20 cellular contexts compared by ENCODE assay signal in the genomic region with DNA sequence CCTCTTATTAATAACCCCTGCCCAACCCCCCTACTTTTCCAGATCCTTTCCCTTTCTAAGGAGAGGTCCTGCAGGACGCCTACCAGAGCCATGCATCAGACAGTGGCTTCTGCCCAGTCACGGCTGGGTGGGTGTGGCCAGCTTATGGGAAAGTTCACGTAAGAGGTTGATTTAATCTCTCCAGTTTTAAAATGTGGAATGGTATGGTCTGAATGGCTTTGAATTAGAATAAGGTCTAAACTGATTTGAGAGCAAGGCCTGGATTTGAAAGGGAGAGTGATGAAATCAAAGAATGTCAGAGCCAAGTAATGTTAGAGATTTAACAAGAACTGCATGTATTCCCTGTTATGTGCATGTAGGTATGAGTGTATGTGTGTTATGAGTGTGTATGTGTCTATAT.
A peak's percentile ranks its signal among the peaks of the same experiment; 100 is the strongest.
DNase-seq lines count a peak whose midpoint lies in the region; ATAC-seq, FAIRE-seq and TF ChIP-seq lines count a peak whose summit lies in the region.
"Had no signal": no experiment of that assay in that cellular context is flagged by ENCODE, and none has a peak within 500 bp of the region (broad histone marks: within the 10 kb centered on the region; RNA-seq: fewer than 3 reads in every experiment).

No MANE protein-coding gene starts in this region.

- H3K9ac ChIP-seq in HepG2 (ENCODE audit: insufficient read depth, low read depth, low read length) (no peak overlapping the region), smooth muscle cell (ENCODE audit: low read depth) (no peak overlapping the region)

- TF ChIP-seq CTCF in astrocyte of the spinal cord (IDR thresholded peaks at IDR 0.05; ENCODE audit: low read depth, low read length) (no peak), HepG2 (CRISPR knock-in tag; IDR thresholded peaks at IDR 0.05) (no peak), smooth muscle cell (IDR thresholded peaks at IDR 0.05; ENCODE audit: borderline replicate concordance, insufficient read depth, poor library complexity, severe bottlenecking) (no peak)

- no peak for TF ChIP-seq RAD21 in HepG2 (CRISPR knock-in tag; IDR thresholded peaks at IDR 0.05)

- no peak for TF ChIP-seq POLR2A in HepG2 (IDR thresholded peaks at IDR 0.05; ENCODE audit: insufficient read depth in 1 of 2, low read depth in 2 of 2, low read length in 2 of 2)

- POLR2A ChIA-PET in HepG2 (lab: Yijun Ruan, JAX): no interaction called here

- no peaks in the 10 kb centered on the region for H3K27me3 ChIP-seq in HepG2 (ENCODE audit: control insufficient read depth in 1 of 2, insufficient read depth in 2 of 2, low read length in 2 of 2)
- no peaks in the 10 kb centered on the region for H3K27me3 ChIP-seq in smooth muscle cell (ENCODE audit: low read depth)
- H3K27me3 ChIP-seq: gastrocnemius medialis had no signal

- H3K27ac ChIP-seq in HepG2 (ENCODE audit: extremely low read length, insufficient read depth, low read length) (peak overlapping the region; percentile 8), smooth muscle cell (ENCODE audit: low read depth) (peak overlapping the region; percentile 46)

- TF ChIP-seq EP300 in HepG2 (IDR thresholded peaks at IDR 0.05; ENCODE audit: low read depth in 2 of 2, low read length in 2 of 2) (no peak), HepG2 (CRISPR knock-in tag; IDR thresholded peaks at IDR 0.05; ENCODE audit: borderline replicate concordance) (no peak)

- H3K9me3 ChIP-seq in HepG2 (ENCODE audit: low read length) (no peaks in the 10 kb centered on the region), smooth muscle cell (replicated peaks; ENCODE audit: low read depth) (no peaks in the 10 kb centered on the region)
- H3K9me3 ChIP-seq: gastrocnemius medialis had no signal

- H2AFZ ChIP-seq in HepG2 (ENCODE audit: low read length) (no peak overlapping the region), smooth muscle cell (ENCODE audit: low read depth) (no peak overlapping the region)

- H3K4me1 ChIP-seq in HepG2 (ENCODE audit: insufficient read depth, low read length): peaks cover 21% of the 10 kb centered on the region
- H3K4me1 ChIP-seq in smooth muscle cell (ENCODE audit: low read depth): no peaks in the 10 kb centered on the region
- H3K4me1 ChIP-seq: gastrocnemius medialis had no signal

- no TSS peak for BruUV-seq in HepG2 (replicated peaks; lab: Mats Ljungman, UMichigan)

- 24% methylated on average over 3 of the region's 3 CpGs for WGBS in HepG2 (ENCODE audit: low lambda C conversion rate)
- 84% methylated on average over 3 of the region's 3 CpGs for WGBS in smooth muscle cell (ENCODE audit: low lambda C conversion rate)

- H3K4me3 ChIP-seq in astrocyte of the spinal cord (ENCODE audit: low read depth, low read length): no peak overlapping the region
- H3K4me3 ChIP-seq in HepG2 (replicated peaks in 1 of 3; ENCODE audit: insufficient read depth in 1 of 3, low read depth in 2 of 3, low read length in 3 of 3): no peak overlapping the region
- H3K4me3 ChIP-seq in smooth muscle cell: no peak overlapping the region
- H3K4me3 ChIP-seq: gastrocnemius medialis had no signal

- no peaks in the 10 kb centered on the region for H3F3A ChIP-seq in smooth muscle cell (ENCODE audit: low read depth)

- intact Hi-C loops in HepG2 (cut with micrococcal nuclease; ENCODE audit: unreplicated experiment): loop anchor here (10.0 kb wide), 1 partner anchor 56 kb away; no protein-coding TSS in a partner anchor

- H3K36me3 ChIP-seq in HepG2 (replicated peaks in 1 of 2; ENCODE audit: control insufficient read depth in 1 of 2, insufficient read depth in 2 of 2, low read length in 2 of 2) (no peaks in the 10 kb centered on the region), smooth muscle cell (ENCODE audit: low read depth) (no peaks in the 10 kb centered on the region)
- H3K36me3 ChIP-seq: gastrocnemius medialis had no signal

- FAIRE-seq in HepG2 (lab: Jason Lieb, UNC) (no peak), GM19239 (lab: Jason Lieb, UNC) (no peak)
- FAIRE-seq: GM12891, keratinocyte had no signal

- H3K79me2 ChIP-seq in HepG2 (ENCODE audit: insufficient read depth, low read length) (no peaks in the 10 kb centered on the region), smooth muscle cell (ENCODE audit: low read depth) (no peaks in the 10 kb centered on the region)

- peak; percentile 28 for DNase-seq in GM03348 (ENCODE audit: low spot score)
- DNase-seq in astrocyte of the spinal cord (ENCODE audit: low read depth, low spot score): peak; percentile 24
- DNase-seq in HepG2 (ENCODE audit: low spot score): no peak
- no peak for DNase-seq in smooth muscle cell (lab: John Stamatoyannopoulos, UW; ENCODE audit: unreplicated experiment)
- DNase-seq in GM19239 (ENCODE audit: insufficient read length, low spot score): no peak
- no peak for DNase-seq in epidermal melanocyte (ENCODE audit: insufficient read length, low spot score)
- no peak for DNase-seq in germinal center (ENCODE audit: low spot score)
- DNase-seq: activated CD8-positive, alpha-beta T cell treated with anti-CD3 and anti-CD28 coated beads for 36 hours; activated T-cell treated with anti-CD3 and anti-CD28 coated beads for 4 hours; CD8-positive, alpha-beta T cell; DMS79; gastrocnemius medialis; KG1; naive B cell; NCI-H187 treated with DMSO at 0.1 percent for 48 hours; NCI-H748 treated with DMSO at 0.1 percent for 48 hours; occipital lobe; retina had no signal

- H4K20me1 ChIP-seq in HepG2 (ENCODE audit: insufficient read depth, low read length) (no peaks in the 10 kb centered on the region), smooth muscle cell (ENCODE audit: low read depth) (no peaks in the 10 kb centered on the region)

- H3K4me2 ChIP-seq in HepG2 (ENCODE audit: low read depth, low read length): peak overlapping the region; percentile 48
- no peak overlapping the region for H3K4me2 ChIP-seq in smooth muscle cell

- CTCF ChIA-PET in HepG2 (lab: Yijun Ruan, JAX; ENCODE audit: low intra/inter-chr PET ratio, low total read pairs): no interaction called here

- ATAC-seq in HepG2: no peak
- ATAC-seq: activated CD8-positive, alpha-beta T cell treated with anti-CD3 and anti-CD28 coated beads for 36 hours; CD8-positive, alpha-beta T cell had no signal

- in situ Hi-C loops in astrocyte of the spinal cord (cut with HindIII; ENCODE audit: low sequenced_read_pairs): no loop called here
- in situ Hi-C loops in HepG2 (cut with HindIII; ENCODE audit: extremely low pct_ligation_motif_present, low pct_unique_long_range_greater_than_20kb): no loop called here

TF ChIP-seq in HepG2, 621 proteins besides CTCF, POLR2A, EP300 and RAD21:
- 0 out of 2 replicates have a peak, but pooled peaks have one; percentile 54 for TF ChIP-seq PLRG1 (conservative IDR thresholded peaks at IDR 0.05)
- TF ChIP-seq PRMT3 (CRISPR knock-in tag; IDR thresholded peaks at IDR 0.05; ENCODE audit: borderline replicate concordance, low read depth): no peak

Comparison
In these comparisons a context has a peak if more than half of its experiments do, and no peak if none do; other contexts are left out.
1. DNase-seq: peak in GM03348 (single experiment) and astrocyte of the spinal cord (single experiment); none in HepG2 (single experiment), smooth muscle cell (single experiment), GM19239 (single experiment), epidermal melanocyte (single experiment) and germinal center (single experiment).